Comparison of ENCODE assay signal across 1 cellular context in genomic region chr1:230970432-230970831, GRCh38.
TF ChIP-seq lines count a peak whose summit lies in the region.

No MANE protein-coding gene starts in this region.

TF ChIP-seq in WTC11, 78 proteins besides CTCF, POLR2A, EP300 and RAD21 (continued from another document):
- TF ChIP-seq, protein P1, sequence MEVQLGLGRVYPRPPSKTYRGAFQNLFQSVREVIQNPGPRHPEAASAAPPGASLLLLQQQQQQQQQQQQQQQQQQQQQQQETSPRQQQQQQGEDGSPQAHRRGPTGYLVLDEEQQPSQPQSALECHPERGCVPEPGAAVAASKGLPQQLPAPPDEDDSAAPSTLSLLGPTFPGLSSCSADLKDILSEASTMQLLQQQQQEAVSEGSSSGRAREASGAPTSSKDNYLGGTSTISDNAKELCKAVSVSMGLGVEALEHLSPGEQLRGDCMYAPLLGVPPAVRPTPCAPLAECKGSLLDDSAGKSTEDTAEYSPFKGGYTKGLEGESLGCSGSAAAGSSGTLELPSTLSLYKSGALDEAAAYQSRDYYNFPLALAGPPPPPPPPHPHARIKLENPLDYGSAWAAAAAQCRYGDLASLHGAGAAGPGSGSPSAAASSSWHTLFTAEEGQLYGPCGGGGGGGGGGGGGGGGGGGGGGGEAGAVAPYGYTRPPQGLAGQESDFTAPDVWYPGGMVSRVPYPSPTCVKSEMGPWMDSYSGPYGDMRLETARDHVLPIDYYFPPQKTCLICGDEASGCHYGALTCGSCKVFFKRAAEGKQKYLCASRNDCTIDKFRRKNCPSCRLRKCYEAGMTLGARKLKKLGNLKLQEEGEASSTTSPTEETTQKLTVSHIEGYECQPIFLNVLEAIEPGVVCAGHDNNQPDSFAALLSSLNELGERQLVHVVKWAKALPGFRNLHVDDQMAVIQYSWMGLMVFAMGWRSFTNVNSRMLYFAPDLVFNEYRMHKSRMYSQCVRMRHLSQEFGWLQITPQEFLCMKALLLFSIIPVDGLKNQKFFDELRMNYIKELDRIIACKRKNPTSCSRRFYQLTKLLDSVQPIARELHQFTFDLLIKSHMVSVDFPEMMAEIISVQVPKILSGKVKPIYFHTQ (CRISPR knock-in tag; IDR thresholded peaks at IDR 0.05) = no peak
- no peak for TF ChIP-seq TEAD1 (CRISPR knock-in tag; IDR thresholded peaks at IDR 0.05)
- TF ChIP-seq ZNF317 (CRISPR knock-in tag; IDR thresholded peaks at IDR 0.05; ENCODE audit: borderline replicate concordance, low read depth) = no peak
- TF ChIP-seq NR2C2 (CRISPR knock-in tag; IDR thresholded peaks at IDR 0.05) = no peak
- TF ChIP-seq PREB (CRISPR knock-in tag; IDR thresholded peaks at IDR 0.05; ENCODE audit: borderline replicate concordance) = no peak
- TF ChIP-seq FOXP1 (CRISPR knock-in tag; IDR thresholded peaks at IDR 0.05; ENCODE audit: borderline replicate concordance) = no peak
- no peak for TF ChIP-seq ZSCAN18 (CRISPR knock-in tag; IDR thresholded peaks at IDR 0.05)
- TF ChIP-seq MAX (CRISPR knock-in tag; IDR thresholded peaks at IDR 0.05) = no peak
- TF ChIP-seq ZNF532 (CRISPR knock-in tag; IDR thresholded peaks at IDR 0.05; ENCODE audit: borderline replicate concordance) = no peak
- no peak for TF ChIP-seq USF1 (CRISPR knock-in tag; IDR thresholded peaks at IDR 0.05)
TF ChIP-seq in WTC11: peak in this region for 0.
